8 cellular contexts compared by ENCODE assay signal in genomic region chr9:89605181-89606048, GRCh38. TPM values are rescaled to one million over a fixed set of nuclear protein-coding genes. Genes with fewer than 3 reads are reported as not detected.
DNase-seq lines count a peak whose midpoint lies in the region; ATAC-seq and TF ChIP-seq lines count a peak whose summit lies in the region.

No MANE protein-coding gene starts in this region.

- intact Hi-C loops in breast epithelium (cut with DNase I; ENCODE audit: low total_unique reads), result loop anchor here (10.0 kb wide), 1 partner anchor 499 kb away; no protein-coding TSS in a partner anchor

- ATAC-seq in HG02852 (IDR thresholded peaks at IDR 0.05; ENCODE audit: unreplicated experiment), result peak; percentile 27
- no peak for ATAC-seq in GM18861 (IDR thresholded peaks at IDR 0.05; ENCODE audit: unreplicated experiment)

- H4K20me1 ChIP-seq in BLaER1 treated with 17β-estradiol and CSF1 and Interleukin-3, amounts not matched to agents 10 nM and 100 nM, result peaks cover 0 to 26% (median 13%) of the 10 kb centered on the region in 11 experiments; a peak in 11 of 22 replicates

- peaks cover 34 to 49% (median 45%) of the 10 kb centered on the region in 10 experiments for H3K4me1 ChIP-seq in BLaER1 treated with 17β-estradiol and CSF1 and Interleukin-3, amounts not matched to agents 10 nM and 100 nM
- peaks cover 6 to 22% of the 10 kb centered on the region in 2 donors for H3K4me1 ChIP-seq in breast epithelium
- H3K4me1 ChIP-seq in skeletal muscle satellite cell (ENCODE audit: control insufficient read depth, insufficient read depth, low read length), result peaks cover 43% of the 10 kb centered on the region

- TF ChIP-seq CTCF in WI38 (IDR thresholded peaks at IDR 0.05; ENCODE audit: low read depth, low read length), result no peak
- TF ChIP-seq CTCF in breast epithelium (IDR thresholded peaks at IDR 0.05), result no peak

- H3K36me3 ChIP-seq in BLaER1 treated with 17β-estradiol and CSF1 and Interleukin-3, amounts not matched to agents 10 nM and 100 nM, result no peaks in the 10 kb centered on the region
- H3K36me3 ChIP-seq in breast epithelium (no peaks in the 10 kb centered on the region), skeletal muscle satellite cell (ENCODE audit: insufficient read depth, low read length) (no peaks in the 10 kb centered on the region)

- no peaks in the 10 kb centered on the region for H3K9me3 ChIP-seq in BLaER1 treated with 17β-estradiol and CSF1 and Interleukin-3, amounts not matched to agents 10 nM and 100 nM (replicated peaks in 1 of 11)
- H3K9me3 ChIP-seq in breast epithelium (no peaks in the 10 kb centered on the region), skeletal muscle satellite cell (replicated peaks; ENCODE audit: low read length) (no peaks in the 10 kb centered on the region)

- peak overlapping the region; percentile 97 to 100 (median 99) for H3K4me2 ChIP-seq in BLaER1 treated with 17β-estradiol and CSF1 and Interleukin-3, amounts not matched to agents 10 nM and 100 nM
- H3K4me2 ChIP-seq in skeletal muscle satellite cell (ENCODE audit: low read length), result peak overlapping the region; percentile 97

- H3K4me3 ChIP-seq in BLaER1 treated with 17β-estradiol and CSF1 and Interleukin-3, amounts not matched to agents 10 nM and 100 nM, result peak overlapping the region; percentile 64 to 78 (median 70)
- H3K4me3 ChIP-seq in WI38 (ENCODE audit: low read depth, low read length), result peak overlapping the region; percentile 21
- peak overlapping the region; percentile 65 to 79 (median 71) for H3K4me3 ChIP-seq in breast epithelium
- H3K4me3 ChIP-seq in skeletal muscle satellite cell (ENCODE audit: low read length), result peak overlapping the region; percentile 77

- H3K27ac ChIP-seq in BLaER1 treated with 17β-estradiol and CSF1 and Interleukin-3, amounts not matched to agents 10 nM and 100 nM, result peak overlapping the region in 10 of 11 experiments; percentile 37 to 72 (median 62); a peak in 18 of 22 replicates
- H3K27ac ChIP-seq in breast epithelium, result peak overlapping the region; percentile 85 to 87

- peak; percentile 42 to 64 for DNase-seq in breast epithelium (ENCODE audit: low spot score in 2 of 2)
- peak; percentile 49 for DNase-seq in iPS-NIHi7 (ENCODE audit: extremely low spot score)
- DNase-seq in NCI-H2107 treated with DMSO at 0.1 percent for 48 hours (lab: John Stamatoyannopoulos, UW; ENCODE audit: unreplicated experiment), result no peak

- peak overlapping the region; percentile 47 to 83 (median 73) for H3K9ac ChIP-seq in BLaER1 treated with 17β-estradiol and CSF1 and Interleukin-3, amounts not matched to agents 10 nM and 100 nM
- H3K9ac ChIP-seq in skeletal muscle satellite cell (ENCODE audit: low read depth, low read length), result peak overlapping the region; percentile 70

- no peak for TF ChIP-seq POLR2A in breast epithelium (IDR thresholded peaks at IDR 0.05)

- H3K27me3 ChIP-seq in BLaER1 treated with 17β-estradiol and CSF1 and Interleukin-3, amounts not matched to agents 10 nM and 100 nM, result peaks cover 24 to 49% (median 36%) of the 10 kb centered on the region in 11 experiments
- H3K27me3 ChIP-seq in breast epithelium (no peaks in the 10 kb centered on the region), skeletal muscle satellite cell (ENCODE audit: control insufficient read depth, insufficient read depth, low read length) (peaks cover 20% of the 10 kb centered on the region)

RNA-seq across cellular contexts. Expression of gene GADD45G, which starts 0.6 kb away (rescaled TPM):
- 10 to 100 TPM; 13.0 to 24.3 (median 15.8) TPM for total RNA-seq in breast epithelium
- total RNA-seq in skeletal muscle satellite cell (2012; rRNA removed), result 0.76 and 1.5 TPM in 2 replicates

Comparison
In these comparisons a context has a peak if more than half of its experiments do, and no peak if none do; other contexts are left out.
1. H3K4me3 ChIP-seq: peak in every context shown above with its lines; median percentile 77 in skeletal muscle satellite cell; 71 in breast epithelium; 70 in BLaER1 treated with 17β-estradiol and CSF1 and Interleukin-3, amounts not matched to agents 10 nM and 100 nM; 21 in WI38.